ENCODE assay signal across 1 cellular context in the genomic region with DNA sequence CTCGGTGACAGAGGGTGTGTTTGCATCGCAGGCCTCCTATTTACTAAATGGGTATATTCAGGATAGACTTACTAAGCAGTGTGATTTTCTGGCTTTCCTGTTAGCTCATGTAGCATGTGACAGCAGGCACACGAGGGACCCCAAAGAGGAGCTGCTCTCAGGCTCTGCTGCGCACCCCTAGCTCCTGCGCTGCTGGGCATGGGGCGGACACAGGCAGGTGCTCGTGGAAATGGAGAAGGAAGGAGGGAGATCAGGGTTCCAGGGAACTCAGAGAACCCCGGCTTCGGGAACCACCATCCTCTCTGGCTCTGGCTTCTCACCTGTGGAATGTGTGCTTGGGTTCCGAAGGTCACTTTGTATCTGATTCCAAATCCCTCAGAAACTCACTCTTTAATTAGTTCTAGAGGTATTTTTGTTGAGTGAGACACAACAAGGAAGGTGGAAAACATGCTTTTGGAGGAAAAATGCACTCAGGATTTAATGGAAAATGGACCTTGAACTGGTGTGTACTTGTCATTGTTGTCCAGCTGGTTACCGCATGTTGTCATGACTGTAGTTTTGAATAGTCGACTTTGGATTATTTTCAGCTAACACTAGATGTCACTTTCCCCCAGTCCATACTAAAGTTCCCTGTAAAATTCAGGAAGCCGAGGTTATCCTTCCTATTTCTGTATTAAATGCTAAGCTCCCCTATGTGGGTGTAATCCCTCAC.
TF ChIP-seq lines count a peak whose summit lies in the region.

No MANE protein-coding gene starts in this region.

TF ChIP-seq in HCT116, 20 proteins besides CTCF, POLR2A, EP300 and RAD21 (continued from another document):
- TF ChIP-seq, protein P1, sequence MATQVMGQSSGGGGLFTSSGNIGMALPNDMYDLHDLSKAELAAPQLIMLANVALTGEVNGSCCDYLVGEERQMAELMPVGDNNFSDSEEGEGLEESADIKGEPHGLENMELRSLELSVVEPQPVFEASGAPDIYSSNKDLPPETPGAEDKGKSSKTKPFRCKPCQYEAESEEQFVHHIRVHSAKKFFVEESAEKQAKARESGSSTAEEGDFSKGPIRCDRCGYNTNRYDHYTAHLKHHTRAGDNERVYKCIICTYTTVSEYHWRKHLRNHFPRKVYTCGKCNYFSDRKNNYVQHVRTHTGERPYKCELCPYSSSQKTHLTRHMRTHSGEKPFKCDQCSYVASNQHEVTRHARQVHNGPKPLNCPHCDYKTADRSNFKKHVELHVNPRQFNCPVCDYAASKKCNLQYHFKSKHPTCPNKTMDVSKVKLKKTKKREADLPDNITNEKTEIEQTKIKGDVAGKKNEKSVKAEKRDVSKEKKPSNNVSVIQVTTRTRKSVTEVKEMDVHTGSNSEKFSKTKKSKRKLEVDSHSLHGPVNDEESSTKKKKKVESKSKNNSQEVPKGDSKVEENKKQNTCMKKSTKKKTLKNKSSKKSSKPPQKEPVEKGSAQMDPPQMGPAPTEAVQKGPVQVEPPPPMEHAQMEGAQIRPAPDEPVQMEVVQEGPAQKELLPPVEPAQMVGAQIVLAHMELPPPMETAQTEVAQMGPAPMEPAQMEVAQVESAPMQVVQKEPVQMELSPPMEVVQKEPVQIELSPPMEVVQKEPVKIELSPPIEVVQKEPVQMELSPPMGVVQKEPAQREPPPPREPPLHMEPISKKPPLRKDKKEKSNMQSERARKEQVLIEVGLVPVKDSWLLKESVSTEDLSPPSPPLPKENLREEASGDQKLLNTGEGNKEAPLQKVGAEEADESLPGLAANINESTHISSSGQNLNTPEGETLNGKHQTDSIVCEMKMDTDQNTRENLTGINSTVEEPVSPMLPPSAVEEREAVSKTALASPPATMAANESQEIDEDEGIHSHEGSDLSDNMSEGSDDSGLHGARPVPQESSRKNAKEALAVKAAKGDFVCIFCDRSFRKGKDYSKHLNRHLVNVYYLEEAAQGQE (IDR thresholded peaks at IDR 0.05; ENCODE audit: low read depth) = no peak
- TF ChIP-seq SRF (IDR thresholded peaks at IDR 0.05; ENCODE audit: low read depth) = no peak
- TF ChIP-seq SIN3A (IDR thresholded peaks at IDR 0.05; ENCODE audit: low read depth) = no peak
- no peak for TF ChIP-seq JUND (IDR thresholded peaks at IDR 0.05)
- no peak for TF ChIP-seq POLR2AphosphoS5 (IDR thresholded peaks at IDR 0.05; ENCODE audit: low read depth, low read length)
- TF ChIP-seq CBX3 (IDR thresholded peaks at IDR 0.05; ENCODE audit: low read depth) = no peak
- TF ChIP-seq SP1 (IDR thresholded peaks at IDR 0.05; ENCODE audit: low read depth) = no peak
